In genomic region chr6:44104661-44105060, GRCh38 we compare ENCODE assay signal across 15 cellular contexts. TPM values are rescaled to one million over a fixed set of nuclear protein-coding genes. Genes with fewer than 3 reads are reported as not detected.
DNase-seq lines count a peak whose midpoint lies in the region; ATAC-seq and TF ChIP-seq lines count a peak whose summit lies in the region.
"Had no signal": no experiment of that assay in that cellular context is flagged by ENCODE, and none has a peak within 500 bp of the region (broad histone marks: within the 10 kb centered on the region; RNA-seq: fewer than 3 reads in every experiment).

No MANE protein-coding gene starts in this region.

- ATAC-seq in Right ventricle myocardium superior (ENCODE audit: poor library complexity), result peak; percentile 57
- no peak for ATAC-seq in activated T-cell treated with anti-CD3 and anti-CD28 coated beads, Interleukin-2, amount 50 U/mL, for 4 hours
- ATAC-seq in HG03159 (IDR thresholded peaks at IDR 0.05; ENCODE audit: unreplicated experiment), result no peak
- ATAC-seq: foreskin keratinocyte had no signal

- TF ChIP-seq POLR2A in adrenal gland (IDR thresholded peaks at IDR 0.05), result no peak

- DNase-seq in adrenal gland (peak; percentile 41 to 84 (median 63)), Right ventricle myocardium superior (peak; percentile 69), medulla oblongata (ENCODE audit: extremely low spot score) (peak; percentile 65), superior temporal gyrus (ENCODE audit: extremely low spot score) (peak; percentile 27), OCI-M1 (lab: John Stamatoyannopoulos, UW) (no peak)
- DNase-seq in effector memory CD4-positive, alpha-beta T cell, result no peak
- DNase-seq in activated T-cell treated with anti-CD3 and anti-CD28 coated beads, Interleukin-2, amount 50 U/mL, for 4 hours, result no peak
- DNase-seq: activated CD4-positive, alpha-beta T cell treated with anti-CD3 and anti-CD28 coated beads, Interleukin-2, amount 10 ng/mL, durations not matched to agents 24 days and 14 days; activated naive CD8-positive, alpha-beta T cell treated with anti-CD3 and anti-CD28 coated beads for 36 hours; foreskin keratinocyte; stimulated activated CD4-positive, alpha-beta T cell treated with anti-CD3 and anti-CD28 coated beads, Interleukin-2, amount 100 ng/mL, for 24 hours; T1000 had no signal

- H3K36me3 ChIP-seq in adrenal gland (replicated peaks in 1 of 2), result peaks cover 0 to 15% of the 10 kb centered on the region in 2 donors
- peaks cover 9% of the 10 kb centered on the region for H3K36me3 ChIP-seq in effector memory CD4-positive, alpha-beta T cell (ENCODE audit: control insufficient read depth, insufficient read depth, low read length)

- H3K36me3 Mint-ChIP-seq in activated T-cell treated with anti-CD3 and anti-CD28 coated beads, Interleukin-2, amount 50 U/mL, for 4 hours (ENCODE audit: insufficient read depth), result peaks cover 21% of the 10 kb centered on the region

- H3K4me1 Mint-ChIP-seq in activated T-cell treated with anti-CD3 and anti-CD28 coated beads, Interleukin-2, amount 50 U/mL, for 4 hours (ENCODE audit: low read depth), result peaks cover 9% of the 10 kb centered on the region

- no peaks in the 10 kb centered on the region for H3K9me3 ChIP-seq in adrenal gland (replicated peaks in 1 of 3)
- no peaks in the 10 kb centered on the region for H3K9me3 ChIP-seq in effector memory CD4-positive, alpha-beta T cell (ENCODE audit: control insufficient read depth, low read length)
- H3K9me3 ChIP-seq: SJCRH30 had no signal

- H3K27ac ChIP-seq in adrenal gland, result peak overlapping the region in 2 of 5 donors; percentile 52 to 75
- no peak overlapping the region for H3K27ac ChIP-seq in effector memory CD4-positive, alpha-beta T cell (ENCODE audit: insufficient read depth, low read length, poor library complexity, severe bottlenecking)
- H3K27ac ChIP-seq: foreskin keratinocyte, SJCRH30 had no signal

- no peak overlapping the region for H3K4me3 ChIP-seq in adrenal gland
- no peak overlapping the region for H3K4me3 ChIP-seq in effector memory CD4-positive, alpha-beta T cell (ENCODE audit: insufficient read depth, low read depth, low read length, poor library complexity, severe bottlenecking)
- H3K4me3 ChIP-seq: SJCRH30 had no signal

- peaks cover 5 to 35% of the 10 kb centered on the region in 2 donors for H3K4me1 ChIP-seq in adrenal gland (replicated peaks in 1 of 2)
- H3K4me1 ChIP-seq in effector memory CD4-positive, alpha-beta T cell (ENCODE audit: control insufficient read depth, insufficient read depth, low read length, poor library complexity, severe bottlenecking), result no peaks in the 10 kb centered on the region
- H3K4me1 ChIP-seq: foreskin keratinocyte, SJCRH30 had no signal

- no peak overlapping the region for H3K4me3 Mint-ChIP-seq in activated T-cell treated with anti-CD3 and anti-CD28 coated beads, Interleukin-2, amount 50 U/mL, for 4 hours
- H3K4me3 Mint-ChIP-seq: activated CD4-positive, alpha-beta T cell treated with anti-CD3 and anti-CD28 coated beads, Interleukin-2, amount 10 ng/mL, durations not matched to agents 24 days and 14 days; activated naive CD8-positive, alpha-beta T cell treated with anti-CD3 and anti-CD28 coated beads for 36 hours had no signal

- H3K27me3 ChIP-seq in adrenal gland, result no peaks in the 10 kb centered on the region
- no peaks in the 10 kb centered on the region for H3K27me3 ChIP-seq in effector memory CD4-positive, alpha-beta T cell (replicated peaks; ENCODE audit: control insufficient read depth, insufficient read depth, low read length, poor library complexity, severe bottlenecking)
- H3K27me3 ChIP-seq: foreskin keratinocyte, SJCRH30 had no signal

- TF ChIP-seq CTCF in adrenal gland (IDR thresholded peaks at IDR 0.05), result no peak

- H3K9me3 Mint-ChIP-seq in activated T-cell treated with anti-CD3 and anti-CD28 coated beads, Interleukin-2, amount 50 U/mL, for 4 hours, result no peaks in the 10 kb centered on the region
- H3K9me3 Mint-ChIP-seq: activated CD4-positive, alpha-beta T cell treated with anti-CD3 and anti-CD28 coated beads, Interleukin-2, amount 10 ng/mL, durations not matched to agents 24 days and 14 days; activated naive CD8-positive, alpha-beta T cell treated with anti-CD3 and anti-CD28 coated beads for 36 hours had no signal

- 48 to 74% (median 62%) methylated on average over 2 of the region's 2 CpGs for WGBS in adrenal gland, 4 donors

- intact Hi-C loops in adrenal gland (cut with DNase I) (loop anchor here in 1 of 2 donors (10.0 kb wide), 2 partner anchors 130 to 230 kb away; no protein-coding TSS in a partner anchor), Right ventricle myocardium superior (cut with DNase I) (no loop called here)

- no peaks in the 10 kb centered on the region for H3K27me3 Mint-ChIP-seq in activated T-cell treated with anti-CD3 and anti-CD28 coated beads, Interleukin-2, amount 50 U/mL, for 4 hours (ENCODE audit: low read depth)
- H3K27me3 Mint-ChIP-seq: activated CD4-positive, alpha-beta T cell treated with anti-CD3 and anti-CD28 coated beads, Interleukin-2, amount 10 ng/mL, durations not matched to agents 24 days and 14 days; activated naive CD8-positive, alpha-beta T cell treated with anti-CD3 and anti-CD28 coated beads for 36 hours had no signal

RNA-seq across cellular contexts. Expression of gene MRPL14, which starts 22.6 kb away (rescaled TPM):
- total RNA-seq in adrenal gland (10 to 100 TPM; 29.0 to 58.3 (median 45.5) TPM), Right ventricle myocardium superior (41.0 TPM)
- 10 to 100 TPM; 22.0 to 77.0 (median 64.4) TPM for polyA plus RNA-seq in adrenal gland
- total RNA-seq in activated T-cell treated with anti-CD3 and anti-CD28 coated beads, Interleukin-2, amount 50 U/mL, for 4 hours, result 10 to 100 TPM; 51.0 to 87.9 (median 56.6) TPM

RNA-seq across cellular contexts. Expression of gene TMEM63B, which starts 22.7 kb away (rescaled TPM):
- total RNA-seq in adrenal gland (10 to 100 TPM; 28.1 to 51.7 (median 37.8) TPM), Right ventricle myocardium superior (46.3 TPM)
- polyA plus RNA-seq in adrenal gland, result 10 to 100 TPM; 18.1 to 49.8 (median 33.2) TPM
- total RNA-seq in activated T-cell treated with anti-CD3 and anti-CD28 coated beads, Interleukin-2, amount 50 U/mL, for 4 hours, result 10 to 100 TPM; 17.4 to 22.6 (median 17.5) TPM

RNA-seq across cellular contexts. Expression of gene CAPN11, which starts 54.0 kb away (rescaled TPM):
- 1 to 10 TPM in 3 of 8 donors, under 1 TPM in 3, not detected in 2; 0.14 to 2.4 (median 0.99) TPM for total RNA-seq in adrenal gland
- 1 to 10 TPM in 2 of 3 donors, under 1 TPM in 1; 0.35 to 1.5 (median 1.1) TPM for polyA plus RNA-seq in adrenal gland
- 0.43 TPM for total RNA-seq in Right ventricle myocardium superior
- under 1 TPM in 1 of 3 donors, not detected in 2; 0.68 TPM for total RNA-seq in activated T-cell treated with anti-CD3 and anti-CD28 coated beads, Interleukin-2, amount 50 U/mL, for 4 hours
- total RNA-seq: bronchial epithelial cell, foreskin keratinocyte had no signal
- polyA plus RNA-seq: foreskin keratinocyte had no signal

Comparison
In these comparisons a context has a peak if more than half of its experiments do, and no peak if none do; other contexts are left out.
1. DNase-seq: peak in adrenal gland (7 of 7), Right ventricle myocardium superior (single experiment), medulla oblongata (single experiment) and superior temporal gyrus (single experiment); none in effector memory CD4-positive, alpha-beta T cell (0 of 3), OCI-M1 (single experiment) and activated T-cell treated with anti-CD3 and anti-CD28 coated beads, Interleukin-2, amount 50 U/mL, for 4 hours (single experiment).